22 cellular contexts compared by ENCODE assay signal in the genomic region with DNA sequence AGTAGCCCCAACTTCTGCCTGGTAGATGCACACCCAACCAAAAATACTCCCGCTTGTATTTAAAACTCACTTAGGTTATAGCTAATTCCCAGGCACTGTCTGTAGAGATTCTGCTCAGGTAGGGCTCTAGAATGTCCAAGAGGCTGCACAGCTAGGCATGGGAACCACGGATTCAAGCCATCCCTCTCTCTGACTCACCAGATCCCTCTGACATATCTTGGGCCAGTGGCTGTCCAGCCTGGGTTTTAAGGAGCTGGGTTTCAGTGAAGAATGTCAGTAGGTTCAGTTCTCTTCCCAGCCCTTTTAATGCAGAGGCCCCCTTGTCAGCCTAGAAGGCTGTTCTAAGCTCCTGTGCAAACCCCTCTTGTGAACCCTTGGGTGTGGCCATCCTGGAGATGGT. TPM values are rescaled to one million over a fixed set of nuclear protein-coding genes. Genes with fewer than 3 reads are reported as not detected.
DNase-seq lines count a peak whose midpoint lies in the region; ATAC-seq and TF ChIP-seq lines count a peak whose summit lies in the region.
"Had no signal": no experiment of that assay in that cellular context is flagged by ENCODE, and none has a peak within 500 bp of the region (broad histone marks: within the 10 kb centered on the region; RNA-seq: fewer than 3 reads in every experiment).

No MANE protein-coding gene starts in this region.

- peaks cover 44% of the 10 kb centered on the region for H3K36me3 Mint-ChIP-seq in activated CD4-positive, alpha-beta T cell treated with anti-CD3 and anti-CD28 coated beads for 36 hours (ENCODE audit: low read depth)
- no peaks in the 10 kb centered on the region for H3K36me3 Mint-ChIP-seq in progenitor cell of endocrine pancreas (ENCODE audit: insufficient read depth)
- H3K36me3 Mint-ChIP-seq: CD14-positive monocyte had no signal

- CTCF ChIA-PET in activated CD4-positive, alpha-beta T cell treated with anti-CD3 and anti-CD28 coated beads for 36 hours (lab: Charles Lee), result interaction anchor here (0.6 to 2.0 kb wide), 13 partner anchors 9 to 478 kb away, joined by 3 to 7 read pairs (median 4); partner anchors contain the start of gene IL1R1

- H3K4me3 Mint-ChIP-seq in activated CD4-positive, alpha-beta T cell treated with anti-CD3 and anti-CD28 coated beads for 36 hours, result no peak overlapping the region
- H3K4me3 Mint-ChIP-seq in progenitor cell of endocrine pancreas (ENCODE audit: low read depth), result no peak overlapping the region
- H3K4me3 Mint-ChIP-seq: activated CD8-positive, alpha-beta T cell treated with anti-CD3 and anti-CD28 coated beads for 36 hours; activated naive CD8-positive, alpha-beta T cell treated with anti-CD3 and anti-CD28 coated beads for 36 hours; CD14-positive monocyte had no signal

- no peak for TF ChIP-seq CTCF in VCaP (conservative IDR thresholded peaks at IDR 0.05)
- TF ChIP-seq CTCF in fibroblast of villous mesenchyme (IDR thresholded peaks at IDR 0.05; ENCODE audit: insufficient read depth, low read depth, low read length), result no peak
- no peak for TF ChIP-seq CTCF in progenitor cell of endocrine pancreas (IDR thresholded peaks at IDR 0.05; ENCODE audit: unreplicated experiment)

- peaks cover 24% of the 10 kb centered on the region for H3K9me3 Mint-ChIP-seq in activated CD4-positive, alpha-beta T cell treated with anti-CD3 and anti-CD28 coated beads for 36 hours (ENCODE audit: low read depth)
- no peaks in the 10 kb centered on the region for H3K9me3 Mint-ChIP-seq in progenitor cell of endocrine pancreas (ENCODE audit: low read depth)

- DNase-seq in activated CD4-positive, alpha-beta T cell treated with anti-CD3 and anti-CD28 coated beads for 36 hours, result no peak
- DNase-seq in activated CD4-positive, alpha-beta T cell treated with anti-CD3 and anti-CD28 coated beads for 4 hours, result no peak
- DNase-seq in fibroblast of villous mesenchyme (ENCODE audit: low read depth) (peak; percentile 48), GM03348 (ENCODE audit: low spot score) (no peak), progenitor cell of endocrine pancreas (ENCODE audit: low spot score, unreplicated experiment) (no peak), SHP77 (lab: John Stamatoyannopoulos, UW) (no peak)
- DNase-seq: 8988T; activated CD8-positive, alpha-beta T cell treated with anti-CD3 and anti-CD28 coated beads for 36 hours; activated naive CD8-positive, alpha-beta T cell treated with anti-CD3 and anti-CD28 coated beads for 36 hours; H7; NCI-H1694; NCI-H748 treated with DMSO at 0.1 percent for 48 hours; occipital lobe; sigmoid colon; stimulated activated CD4-positive, alpha-beta T cell treated with anti-CD3 and anti-CD28 coated beads, Interleukin-2, amount 100 ng/mL, for 24 hours; stimulated activated naive CD8-positive, alpha-beta T cell treated with anti-CD3 and anti-CD28 coated beads, Interleukin-15, Interleukin-2, amounts not matched to agents 100 U/mL and 50 U/mL, for 24 hours had no signal

- H3K4me3 ChIP-seq in fibroblast of villous mesenchyme (ENCODE audit: low read depth, low read length) (no peak overlapping the region), skin epidermis (no peak overlapping the region)
- H3K4me3 ChIP-seq: cardiac muscle cell, sigmoid colon had no signal

- H3K27ac Mint-ChIP-seq in activated CD4-positive, alpha-beta T cell treated with anti-CD3 and anti-CD28 coated beads for 36 hours, result peak overlapping the region; percentile 91
- no peak overlapping the region for H3K27ac Mint-ChIP-seq in progenitor cell of endocrine pancreas
- H3K27ac Mint-ChIP-seq: activated CD8-positive, alpha-beta T cell treated with anti-CD3 and anti-CD28 coated beads for 36 hours; activated naive CD8-positive, alpha-beta T cell treated with anti-CD3 and anti-CD28 coated beads for 36 hours had no signal

- no peak for ATAC-seq in activated CD4-positive, alpha-beta T cell treated with anti-CD3 and anti-CD28 coated beads for 36 hours
- ATAC-seq: stimulated activated naive CD8-positive, alpha-beta T cell treated with anti-CD3 and anti-CD28 coated beads, Interleukin-15, Interleukin-2, amounts not matched to agents 100 U/mL and 50 U/mL, for 24 hours had no signal

- H3K27me3 Mint-ChIP-seq in activated CD4-positive, alpha-beta T cell treated with anti-CD3 and anti-CD28 coated beads for 36 hours, result peaks cover 8% of the 10 kb centered on the region
- no peaks in the 10 kb centered on the region for H3K27me3 Mint-ChIP-seq in progenitor cell of endocrine pancreas
- H3K27me3 Mint-ChIP-seq: activated CD8-positive, alpha-beta T cell treated with anti-CD3 and anti-CD28 coated beads for 36 hours had no signal

- H3K27ac ChIP-seq in VCaP (peak overlapping the region; percentile 98), skin epidermis (peak overlapping the region in 11 of 21 experiments; percentile 7 to 72 (median 35))
- H3K27ac ChIP-seq: cardiac muscle cell, HL-60, sigmoid colon had no signal

- peaks cover 64% of the 10 kb centered on the region for H3K4me1 Mint-ChIP-seq in activated CD4-positive, alpha-beta T cell treated with anti-CD3 and anti-CD28 coated beads for 36 hours
- H3K4me1 Mint-ChIP-seq in progenitor cell of endocrine pancreas (ENCODE audit: low read depth), result no peaks in the 10 kb centered on the region

- POLR2A ChIA-PET in activated CD4-positive, alpha-beta T cell treated with anti-CD3 and anti-CD28 coated beads for 36 hours (lab: Charles Lee), result interaction anchor here (0.6 to 1.6 kb wide), 2 partner anchors 22 to 161 kb away, joined by 3 to 4 read pairs; no protein-coding TSS in a partner anchor

- intact Hi-C loops in activated CD4-positive, alpha-beta T cell treated with anti-CD3 and anti-CD28 coated beads for 36 hours (cut with DNase I, micrococcal nuclease), result loop anchor here in 1 of 2 experiments (2.0 kb wide), 2 partner anchors 26 to 44 kb away; no protein-coding TSS in a partner anchor

RNA-seq across cellular contexts. Expression of gene IL1R1, which starts 15.9 kb away (rescaled TPM):
- total RNA-seq in activated CD4-positive, alpha-beta T cell treated with anti-CD3 and anti-CD28 coated beads for 36 hours, result 10 to 100 TPM; 20.8 to 21.8 TPM
- 35.8 and 62.6 TPM in 2 replicates for total RNA-seq in fibroblast of villous mesenchyme
- 1.1 and 1.3 TPM in 2 replicates for total RNA-seq in progenitor cell of endocrine pancreas
- total RNA-seq: OCI-LY7 had no signal
